Comparison of ENCODE assay signal across 37 cellular contexts in genomic region chr11:32062540-32062939, GRCh38.
"Had no signal": no experiment of that assay in that cellular context is flagged by ENCODE, and none has a peak within 500 bp of the region (broad histone marks: within the 10 kb centered on the region; RNA-seq: fewer than 3 reads in every experiment).

No MANE protein-coding gene starts in this region.

- H3K4me3 ChIP-seq: Peyer's patch had no signal

- DNase-seq: activated B cell treated with CpG ODN at 0.5 μM for 24 hours; activated CD4-positive, alpha-beta memory T cell treated with anti-CD3 and anti-CD28 coated beads for 36 hours; activated CD4-positive, alpha-beta T cell treated with anti-CD3 and anti-CD28 coated beads for 4 hours; activated CD4-positive, alpha-beta T cell treated with anti-CD3 and anti-CD28 coated beads, Interleukin-2, amount 50 U/mL, for 1 hour; activated CD4-positive, CD25-positive, alpha-beta regulatory T cell treated with anti-CD3 and anti-CD28 coated beads, Interleukin-2, amount 50 U/mL, for 72 hours; activated CD8-positive, alpha-beta memory T cell treated with anti-CD3 and anti-CD28 coated beads, Interleukin-2, amount 50 U/mL, for 4 hours; activated effector memory CD4-positive, alpha-beta T cell treated with Interleukin-2 at 50 U/mL for 16 hours; activated naive CD4-positive, alpha-beta T cell; activated naive CD4-positive, alpha-beta T cell treated with anti-CD3 and anti-CD28 coated beads, Interleukin-2, amount 50 U/mL, for 16 hours; activated naive CD8-positive, alpha-beta T cell treated with anti-CD3 and anti-CD28 coated beads for 36 hours; activated T-cell treated with anti-CD3 and anti-CD28 coated beads for 4 hours; activated T-cell treated with anti-CD3 and anti-CD28 coated beads, Interleukin-2, amount 50 U/mL, for 48 hours; amniotic stem cell; aorta; brain microvascular endothelial cell; central memory CD4-positive, alpha-beta T cell; MM.1S; MV-4-11; NCI-H1092; NCI-H1436 treated with DMSO at 0.1 percent for 48 hours; NCI-H187 treated with DMSO at 0.1 percent for 48 hours; NCI-H2081; NCI-H2171 treated with DMSO at 0.1 percent for 48 hours; NCI-H2227 treated with DMSO at 0.1 percent for 48 hours; NCI-H446; NCI-H510A treated with DMSO at 0.1 percent for 48 hours; NCI-H526 treated with DMSO at 0.1 percent for 48 hours; NCI-H774; Peyer's patch; RPMI8226; SIG-M5; T-helper 1 cell; T-helper 2 cell; T-helper 9 cell had no signal

- H3K9me3 Mint-ChIP-seq: activated B cell treated with CpG ODN at 0.5 μM for 24 hours; activated CD4-positive, alpha-beta memory T cell treated with anti-CD3 and anti-CD28 coated beads for 36 hours; activated naive CD8-positive, alpha-beta T cell treated with anti-CD3 and anti-CD28 coated beads for 36 hours had no signal

- H3K4me1 Mint-ChIP-seq: activated B cell treated with CpG ODN at 0.5 μM for 24 hours; activated naive CD8-positive, alpha-beta T cell treated with anti-CD3 and anti-CD28 coated beads for 36 hours had no signal

- ATAC-seq: SK-N-SH treated with all-trans-retinoic acid at 6 μM for 48 hours had no signal

- H3K27ac ChIP-seq: brain microvascular endothelial cell, KMS-11, Peyer's patch, VCaP had no signal

- H3K27ac Mint-ChIP-seq: activated B cell treated with CpG ODN at 0.5 μM for 24 hours; activated CD4-positive, alpha-beta memory T cell treated with anti-CD3 and anti-CD28 coated beads for 36 hours; activated naive CD8-positive, alpha-beta T cell treated with anti-CD3 and anti-CD28 coated beads for 36 hours had no signal

- H3K4me3 Mint-ChIP-seq: activated B cell treated with CpG ODN at 0.5 μM for 24 hours; activated CD4-positive, alpha-beta memory T cell treated with anti-CD3 and anti-CD28 coated beads for 36 hours; activated naive CD8-positive, alpha-beta T cell treated with anti-CD3 and anti-CD28 coated beads for 36 hours had no signal

- H3K4me1 ChIP-seq: Peyer's patch had no signal

- H3K36me3 ChIP-seq: brain microvascular endothelial cell, Peyer's patch had no signal

- H3K9me3 ChIP-seq: Peyer's patch had no signal
